In genomic region chr6:38687043-38687353, GRCh38 we compare ENCODE assay signal across 1 cellular context.
TF ChIP-seq lines count a peak whose summit lies in the region.

No MANE protein-coding gene starts in this region.

TF ChIP-seq in HepG2, 621 proteins besides CTCF, POLR2A, EP300 and RAD21 (continued from another document):
- TF ChIP-seq KLF16 (CRISPR knock-in tag; IDR thresholded peaks at IDR 0.05) (no peak), ZNF282 (IDR thresholded peaks at IDR 0.05; ENCODE audit: partially characterized antibody) (no peak), YEATS2 (CRISPR knock-in tag; IDR thresholded peaks at IDR 0.05; ENCODE audit: borderline replicate concordance) (no peak), HIVEP1 (CRISPR knock-in tag; IDR thresholded peaks at IDR 0.05) (no peak), GRHL1 (CRISPR knock-in tag; conservative IDR thresholded peaks at IDR 0.05) (no peak), SUZ12 (IDR thresholded peaks at IDR 0.05; ENCODE audit: low read depth, low read length) (no peak), REL (CRISPR knock-in tag; conservative IDR thresholded peaks at IDR 0.05) (no peak), FOXK2 (IDR thresholded peaks at IDR 0.05) (no peak), ZNF577 (CRISPR knock-in tag; IDR thresholded peaks at IDR 0.05; ENCODE audit: borderline replicate concordance, low read depth) (no peak), HDAC6 (IDR thresholded peaks at IDR 0.05; ENCODE audit: low read depth, low read length) (no peak), NFAT5 (CRISPR knock-in tag; IDR thresholded peaks at IDR 0.05) (no peak), JDP2 (CRISPR knock-in tag; IDR thresholded peaks at IDR 0.05; ENCODE audit: borderline replicate concordance) (no peak), ZNF362 (CRISPR knock-in tag; IDR thresholded peaks at IDR 0.05; ENCODE audit: borderline replicate concordance) (no peak), BCL6 (CRISPR knock-in tag; IDR thresholded peaks at IDR 0.05) (peak; percentile 28; the same call in 1 of the 2 replicates), SP140L (CRISPR knock-in tag; IDR thresholded peaks at IDR 0.05; ENCODE audit: borderline replicate concordance) (no peak), ZFP1 (CRISPR knock-in tag; IDR thresholded peaks at IDR 0.05) (no peak), MTF1 (CRISPR knock-in tag; IDR thresholded peaks at IDR 0.05) (no peak), GFI1 (CRISPR knock-in tag; IDR thresholded peaks at IDR 0.05; ENCODE audit: borderline replicate concordance) (0 out of 2 replicates have a peak, but pooled peaks have one; percentile 39), ZMAT5 (CRISPR knock-in tag; IDR thresholded peaks at IDR 0.05; ENCODE audit: borderline replicate concordance, low read depth) (no peak), PTBP1 (IDR thresholded peaks at IDR 0.05; ENCODE audit: low read depth, low read length, poor library complexity, severe bottlenecking) (no peak), SALL1 (CRISPR knock-in tag; IDR thresholded peaks at IDR 0.05) (peak; percentile 38; the same call in 1 of the 2 replicates), ZSCAN21 (CRISPR knock-in tag; IDR thresholded peaks at IDR 0.05; ENCODE audit: borderline replicate concordance) (no peak), HDAC2 (CRISPR knock-in tag; IDR thresholded peaks at IDR 0.05) (no peak), KDM5A (IDR thresholded peaks at IDR 0.05; ENCODE audit: borderline replicate concordance, low read length) (no peak), AGO1 (IDR thresholded peaks at IDR 0.05; ENCODE audit: low read depth, low read length, poor library complexity, severe bottlenecking) (no peak), ZNF207 (IDR thresholded peaks at IDR 0.05; ENCODE audit: borderline replicate concordance) (no peak), ZBTB2 (CRISPR knock-in tag; IDR thresholded peaks at IDR 0.05; ENCODE audit: low read depth) (no peak), NRL (CRISPR knock-in tag; IDR thresholded peaks at IDR 0.05; ENCODE audit: borderline replicate concordance) (no peak), ZBTB39 (CRISPR knock-in tag; IDR thresholded peaks at IDR 0.05) (no peak), ZNF652 (CRISPR knock-in tag; IDR thresholded peaks at IDR 0.05; ENCODE audit: borderline replicate concordance, low read depth) (no peak), TRAFD1 (CRISPR knock-in tag; IDR thresholded peaks at IDR 0.05; ENCODE audit: borderline replicate concordance) (no peak), HDAC1 (CRISPR knock-in tag; IDR thresholded peaks at IDR 0.05) (0 out of 2 replicates have a peak, but pooled peaks have one; percentile 26), GZF1 (CRISPR knock-in tag; IDR thresholded peaks at IDR 0.05) (no peak)
